In the genomic region with DNA sequence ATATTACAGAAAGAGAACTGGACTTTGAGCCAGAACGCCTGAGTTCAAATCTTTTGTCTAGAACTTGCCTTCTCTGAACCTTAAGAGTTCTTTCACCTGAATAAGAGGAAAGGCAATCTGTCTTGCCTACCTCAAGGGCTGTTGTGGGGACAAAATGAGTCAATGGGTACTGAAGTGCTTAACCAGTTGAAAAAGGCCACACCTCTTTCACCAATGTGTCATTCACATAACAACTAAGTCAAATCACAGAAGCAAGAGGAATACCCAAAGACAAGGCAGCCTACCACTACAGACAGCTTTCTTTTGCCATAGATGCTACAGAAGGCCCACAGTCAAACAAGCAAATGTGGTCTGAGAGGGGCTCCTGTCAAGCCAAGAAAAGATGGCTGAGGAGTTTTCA, we compare ENCODE assay signal across 1 cellular context.
TF ChIP-seq lines count a peak whose summit lies in the region.

No MANE protein-coding gene starts in this region.

TF ChIP-seq in GM12878, 131 proteins besides CTCF, POLR2A, EP300 and RAD21 (continued from another document):
- 0 out of 2 replicates have a peak, but pooled peaks have one; percentile 3 for TF ChIP-seq SPI1 (IDR thresholded peaks at IDR 0.05; ENCODE audit: borderline replicate concordance, insufficient read depth, low read depth, low read length)
- TF ChIP-seq PAX5 (IDR thresholded peaks at IDR 0.05; ENCODE audit: borderline replicate concordance, low read depth, low read length) = 0 out of 2 replicates have a peak, but pooled peaks have one; percentile 12
- TF ChIP-seq, protein P1, sequence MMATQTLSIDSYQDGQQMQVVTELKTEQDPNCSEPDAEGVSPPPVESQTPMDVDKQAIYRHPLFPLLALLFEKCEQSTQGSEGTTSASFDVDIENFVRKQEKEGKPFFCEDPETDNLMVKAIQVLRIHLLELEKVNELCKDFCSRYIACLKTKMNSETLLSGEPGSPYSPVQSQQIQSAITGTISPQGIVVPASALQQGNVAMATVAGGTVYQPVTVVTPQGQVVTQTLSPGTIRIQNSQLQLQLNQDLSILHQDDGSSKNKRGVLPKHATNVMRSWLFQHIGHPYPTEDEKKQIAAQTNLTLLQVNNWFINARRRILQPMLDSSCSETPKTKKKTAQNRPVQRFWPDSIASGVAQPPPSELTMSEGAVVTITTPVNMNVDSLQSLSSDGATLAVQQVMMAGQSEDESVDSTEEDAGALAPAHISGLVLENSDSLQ (IDR thresholded peaks at IDR 0.05) = peak; percentile 86
- TF ChIP-seq RUNX3 (IDR thresholded peaks at IDR 0.05; ENCODE audit: low read length) = peak; percentile 87
- peak; percentile 70; the same call in 1 of the 2 replicates for TF ChIP-seq JUNB (IDR thresholded peaks at IDR 0.05)
